In the genomic region with DNA sequence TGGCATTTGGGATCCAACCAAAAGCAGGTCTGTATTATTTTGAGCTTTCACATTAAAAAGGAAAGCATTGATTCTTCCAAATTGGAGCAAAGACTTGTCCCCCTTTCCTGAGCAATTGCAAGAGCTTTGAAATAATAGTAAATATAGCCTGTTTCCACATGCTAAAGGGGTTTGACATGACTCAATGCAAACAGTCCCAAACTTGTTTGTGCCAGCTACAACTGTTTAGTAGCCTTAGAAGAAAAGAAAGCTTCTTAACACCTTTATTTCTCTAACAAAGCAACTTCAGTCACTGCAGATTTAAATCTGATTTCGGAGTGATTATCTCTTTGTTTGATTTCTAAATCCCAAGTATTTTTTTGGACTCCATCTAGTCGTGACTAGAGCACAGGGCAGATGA, we compare ENCODE assay signal across 29 cellular contexts.
"Had no signal": no experiment of that assay in that cellular context is flagged by ENCODE, and none has a peak within 500 bp of the region (broad histone marks: within the 10 kb centered on the region; RNA-seq: fewer than 3 reads in every experiment).

No MANE protein-coding gene starts in this region.

- H3K27me3 Mint-ChIP-seq: effector memory CD8-positive, alpha-beta T cell; progenitor cell of endocrine pancreas had no signal

- DNase-seq: cerebellar nuclear complex; cortex of kidney; effector memory CD8-positive, alpha-beta T cell; foreskin fibroblast; heart right ventricle; hippocampal formation; islet precursor cell; mesenchymal stem cell; mucosa of descending colon; naive B cell; sigmoid colon; spleen; stimulated activated CD4-positive, alpha-beta T cell treated with anti-CD3 and anti-CD28 coated beads, Interleukin-4, amount 100 ng/mL, for 4 hours; stimulated activated naive CD8-positive, alpha-beta T cell treated with anti-CD3 and anti-CD28 coated beads, Interleukin-15, Interleukin-2, amounts not matched to agents 100 U/mL and 50 U/mL, for 24 hours; substantia nigra; testis; tibial artery; upper lobe of left lung had no signal

- H3K4me1 Mint-ChIP-seq: mesothelial cell of epicardium; naive B cell; neural crest cell; stimulated activated memory B cell treated with anti-CD40 and anti-IgM and Interleukin-4, amounts not matched to agents 10 μg/mL and 1 μg/mL and 100 μg/mL, for 72 hours had no signal

- H3K9me3 ChIP-seq: right atrium auricular region, sigmoid colon, testis, tibial artery, upper lobe of left lung had no signal

- H2AFZ ChIP-seq: parathyroid adenoma had no signal

- H3K4me3 Mint-ChIP-seq: effector memory CD8-positive, alpha-beta T cell; mesothelial cell of epicardium; naive B cell; natural killer cell treated with Interleukin-12 subunit alpha and Interleukin-12 subunit beta and Interleukin-15 and Interleukin-18, amount 100 ng/mL, for 72 hours; neural crest cell; stimulated activated memory B cell treated with anti-CD40 and anti-IgM and Interleukin-4, amounts not matched to agents 10 μg/mL and 1 μg/mL and 100 μg/mL, for 72 hours had no signal

- H3K4me1 ChIP-seq: gastroesophageal sphincter, heart right ventricle, parathyroid adenoma, right atrium auricular region, sigmoid colon, spleen, testis, tibial artery, upper lobe of left lung had no signal

- H3K27ac ChIP-seq: gastroesophageal sphincter, heart right ventricle, parathyroid adenoma, right atrium auricular region, sigmoid colon, spleen, testis, tibial artery, upper lobe of left lung had no signal

- H3K36me3 Mint-ChIP-seq: naive B cell; natural killer cell treated with Interleukin-12 subunit alpha and Interleukin-12 subunit beta and Interleukin-15 and Interleukin-18, amount 100 ng/mL, for 72 hours; stimulated activated memory B cell treated with anti-CD40 and anti-IgM and Interleukin-4, amounts not matched to agents 10 μg/mL and 1 μg/mL and 100 μg/mL, for 72 hours had no signal

- H3K27me3 ChIP-seq: gastroesophageal sphincter, heart right ventricle, right atrium auricular region, sigmoid colon, spleen, testis, tibial artery, upper lobe of left lung had no signal

- H3K9ac ChIP-seq: parathyroid adenoma had no signal

- ATAC-seq: effector memory CD8-positive, alpha-beta T cell; gastroesophageal sphincter; heart right ventricle; mucosa of descending colon; natural killer cell treated with Interleukin-12 subunit alpha and Interleukin-12 subunit beta and Interleukin-15 and Interleukin-18, amount 100 ng/mL, for 72 hours; stimulated activated memory B cell treated with anti-CD40 and anti-IgM and Interleukin-4, amounts not matched to agents 10 μg/mL and 1 μg/mL and 100 μg/mL, for 72 hours; stimulated activated naive CD8-positive, alpha-beta T cell treated with anti-CD3 and anti-CD28 coated beads, Interleukin-15, Interleukin-2, amounts not matched to agents 100 U/mL and 50 U/mL, for 24 hours had no signal

- FAIRE-seq: endometrium, urothelium cell line had no signal

- H3K27ac Mint-ChIP-seq: effector memory CD8-positive, alpha-beta T cell; mesothelial cell of epicardium; naive B cell; natural killer cell treated with Interleukin-12 subunit alpha and Interleukin-12 subunit beta and Interleukin-15 and Interleukin-18, amount 100 ng/mL, for 72 hours; progenitor cell of endocrine pancreas; stimulated activated memory B cell treated with anti-CD40 and anti-IgM and Interleukin-4, amounts not matched to agents 10 μg/mL and 1 μg/mL and 100 μg/mL, for 72 hours had no signal

- H3K79me2 ChIP-seq: parathyroid adenoma had no signal

- H3K36me3 ChIP-seq: gastroesophageal sphincter, heart right ventricle, right atrium auricular region, sigmoid colon, spleen, tibial artery, upper lobe of left lung had no signal

- H3K4me3 ChIP-seq: gastroesophageal sphincter, heart right ventricle, lung, mucosa of descending colon, right atrium auricular region, sigmoid colon, spleen, testis, tibial artery, upper lobe of left lung had no signal
